ENCODE assay signal across 8 cellular contexts in genomic region chr6:143337201-143337949, GRCh38.
DNase-seq lines count a peak whose midpoint lies in the region; ATAC-seq, FAIRE-seq and TF ChIP-seq lines count a peak whose summit lies in the region.

No MANE protein-coding gene starts in this region.

- H3K79me2 ChIP-seq in DOHH2 (ENCODE audit: control insufficient read depth, low read length), result no peaks in the 10 kb centered on the region
- no peaks in the 10 kb centered on the region for H3K79me2 ChIP-seq in parathyroid adenoma

- H3K27ac ChIP-seq in DOHH2 (ENCODE audit: low read depth, low read length), result no peak overlapping the region
- H3K27ac ChIP-seq in endodermal cell (ENCODE audit: low read depth, low read length), result no peak overlapping the region
- no peak overlapping the region for H3K27ac ChIP-seq in parathyroid adenoma

- H3K9ac ChIP-seq in endodermal cell (ENCODE audit: extremely low read depth, low read length, poor library complexity, severe bottlenecking), result no peak overlapping the region
- no peak overlapping the region for H3K9ac ChIP-seq in parathyroid adenoma

- H3K4me1 Mint-ChIP-seq in endodermal cell, result no peaks in the 10 kb centered on the region

- H3K4me2 ChIP-seq in DOHH2 (ENCODE audit: low read length) (no peak overlapping the region), parathyroid adenoma (ENCODE audit: low read length) (no peak overlapping the region)

- no peak overlapping the region for H3K27ac Mint-ChIP-seq in endodermal cell

- H3K9me3 Mint-ChIP-seq in endodermal cell, result no peaks in the 10 kb centered on the region

- ATAC-seq in HG03571 (IDR thresholded peaks at IDR 0.05; ENCODE audit: unreplicated experiment) (peak; percentile 66), HG02840 (IDR thresholded peaks at IDR 0.05; ENCODE audit: low FRiP score, unreplicated experiment) (no peak)

- peaks cover 2% of the 10 kb centered on the region for H3K36me3 Mint-ChIP-seq in endodermal cell (ENCODE audit: low read depth)

- H3K36me3 ChIP-seq in DOHH2 (ENCODE audit: control insufficient read depth, low read length), result no peaks in the 10 kb centered on the region
- H3K36me3 ChIP-seq in endodermal cell (ENCODE audit: control insufficient read depth, insufficient read depth, low read length), result no peaks in the 10 kb centered on the region
- no peaks in the 10 kb centered on the region for H3K36me3 ChIP-seq in parathyroid adenoma (ENCODE audit: control insufficient read depth, insufficient read depth, low read length)

- H3K4me3 ChIP-seq in DOHH2 (ENCODE audit: low read length) (no peak overlapping the region), endodermal cell (ENCODE audit: low read length) (no peak overlapping the region), parathyroid adenoma (ENCODE audit: low read depth, low read length) (no peak overlapping the region)

- H4K20me1 ChIP-seq in DOHH2 (ENCODE audit: control insufficient read depth, insufficient read depth, low read depth, low read length), result no peaks in the 10 kb centered on the region

- no peaks in the 10 kb centered on the region for H3K9me2 ChIP-seq in DOHH2 (replicated peaks; ENCODE audit: control insufficient read depth, low read length)

- H3K9me3 ChIP-seq in DOHH2 (ENCODE audit: control insufficient read depth, insufficient read depth, low read length) (no peaks in the 10 kb centered on the region), endodermal cell (ENCODE audit: control insufficient read depth, low read length) (no peaks in the 10 kb centered on the region), parathyroid adenoma (ENCODE audit: control insufficient read depth, low read length) (no peaks in the 10 kb centered on the region)

- H3K27me3 Mint-ChIP-seq in endodermal cell (ENCODE audit: insufficient read depth), result no peaks in the 10 kb centered on the region

- TF ChIP-seq CTCF in DOHH2 (IDR thresholded peaks at IDR 0.05; ENCODE audit: low read depth, low read length, poor library complexity, severe bottlenecking) (peak; percentile 72), endodermal cell (conservative IDR thresholded peaks at IDR 0.05) (peak; percentile 88), parathyroid adenoma (IDR thresholded peaks at IDR 0.05) (peak; percentile 24)

- no peaks in the 10 kb centered on the region for H3F3A ChIP-seq in DOHH2 (ENCODE audit: control insufficient read depth, insufficient read depth)

- H2AFZ ChIP-seq in parathyroid adenoma, result no peak overlapping the region

- WGBS in endodermal cell (ENCODE audit: insufficient coverage in 1 of 2, insufficient read length in 1 of 2), 2 experiments, result 75 to 85% methylated on average over 10 to 17 of the region's 17 CpGs

- H3K27me3 ChIP-seq in DOHH2 (ENCODE audit: control insufficient read depth, low read length) (no peaks in the 10 kb centered on the region), endodermal cell (ENCODE audit: control insufficient read depth, insufficient read depth, low read length, poor library complexity, severe bottlenecking) (no peaks in the 10 kb centered on the region), parathyroid adenoma (ENCODE audit: control insufficient read depth, insufficient read depth, low read length) (no peaks in the 10 kb centered on the region)

- peak; percentile 71 for DNase-seq in activated CD4-positive, CD25-positive, alpha-beta regulatory T cell treated with anti-CD3 and anti-CD28 coated beads, Interleukin-2, amount 50 U/mL, for 72 hours
- DNase-seq in endodermal cell, result peak; percentile 97
- no peak for DNase-seq in RCC 7860 (ENCODE audit: low spot score)
- DNase-seq in epidermal melanocyte (ENCODE audit: insufficient read length, low spot score), result no peak

- H3K4me1 ChIP-seq in DOHH2 (ENCODE audit: control insufficient read depth, low read length) (no peaks in the 10 kb centered on the region), endodermal cell (ENCODE audit: control insufficient read depth, insufficient read depth, low read length) (no peaks in the 10 kb centered on the region), parathyroid adenoma (no peaks in the 10 kb centered on the region)

- H3K4me3 Mint-ChIP-seq in endodermal cell, result no peak overlapping the region

- no peak for FAIRE-seq in RCC 7860 (lab: Jason Lieb, UNC)

Comparison
In these comparisons a context has a peak if more than half of its experiments do, and no peak if none do; other contexts are left out.
1. CTCF ChIP-seq: peak in every context shown above with its lines; median percentile 88 in endodermal cell; 72 in DOHH2; 24 in parathyroid adenoma.
2. DNase-seq: peak in activated CD4-positive, CD25-positive, alpha-beta regulatory T cell treated with anti-CD3 and anti-CD28 coated beads, Interleukin-2, amount 50 U/mL, for 72 hours (single experiment) and endodermal cell (single experiment); none in RCC 7860 (single experiment) and epidermal melanocyte (single experiment).